ENCODE assay signal across 1 cellular context in the genomic region with DNA sequence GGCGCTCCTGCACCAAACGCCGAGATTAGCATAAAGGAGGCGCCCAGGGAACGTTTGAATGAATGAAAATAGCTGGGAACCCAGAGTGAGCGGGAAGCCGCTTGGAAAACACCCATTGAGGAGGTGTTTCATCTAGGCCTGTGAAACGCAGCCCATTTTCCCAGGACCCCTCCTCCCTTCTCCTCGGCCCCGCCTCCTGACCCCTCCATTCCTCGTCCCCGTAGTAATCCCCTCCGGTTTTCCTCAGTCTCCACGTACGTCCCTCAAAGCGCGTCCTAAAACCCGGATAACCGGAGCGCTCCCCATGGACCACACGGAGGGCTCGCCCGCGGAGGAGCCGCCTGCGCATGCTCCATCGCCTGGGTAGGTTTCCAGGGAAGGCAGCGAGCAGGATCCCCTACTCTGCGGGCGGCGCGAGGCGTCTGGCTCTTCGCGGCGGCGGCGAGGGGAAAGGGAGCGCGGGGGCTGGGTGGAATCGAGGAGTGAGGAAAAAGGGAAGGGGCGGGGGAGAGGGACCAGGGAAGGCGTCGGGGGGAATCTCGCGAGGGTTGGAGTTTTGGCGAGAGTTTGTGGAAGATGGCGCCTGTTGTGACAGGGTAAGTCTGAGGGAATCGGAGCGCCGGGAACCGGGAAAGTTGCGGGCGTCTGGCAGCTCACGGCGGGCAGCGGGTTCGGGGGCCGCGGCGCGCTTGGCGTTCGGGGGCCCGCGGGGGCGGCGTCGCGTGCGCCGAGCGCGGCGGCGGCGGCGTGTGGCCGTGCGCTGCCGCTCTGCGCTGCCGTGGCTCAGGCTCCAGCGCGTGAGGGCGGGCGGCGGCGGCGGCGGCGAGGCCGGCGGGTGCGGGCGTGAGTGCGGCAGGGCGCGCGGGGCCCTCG.
TF ChIP-seq lines count a peak whose summit lies in the region.

Gene RBPJ, plus strand, starts transcription at position 562 of the 873 bp plus-strand sequence. Its CDS starts 15 bp downstream, at position 577.

TF ChIP-seq in IMR-90, 13 proteins besides CTCF, POLR2A, EP300 and RAD21:
- TF ChIP-seq USF2 (IDR thresholded peaks at IDR 0.05; ENCODE audit: low read depth, low read length): no peak; the same call in 1 of the 2 replicates
- TF ChIP-seq MAFK (IDR thresholded peaks at IDR 0.05; ENCODE audit: low read depth, low read length): no peak
- TF ChIP-seq MXI1 (IDR thresholded peaks at IDR 0.05; ENCODE audit: borderline replicate concordance, low read depth, low read length): peak; percentile 17; the same call in 1 of the 2 replicates
- TF ChIP-seq CHD1 (IDR thresholded peaks at IDR 0.05; ENCODE audit: low read depth, low read length): no peak
- TF ChIP-seq RFX5 (IDR thresholded peaks at IDR 0.05; ENCODE audit: low read depth, low read length): no peak
- no peak for TF ChIP-seq BHLHE40 (IDR thresholded peaks at IDR 0.05; ENCODE audit: low read depth, low read length)
- no peak for TF ChIP-seq NFE2L2 (IDR thresholded peaks at IDR 0.05; ENCODE audit: low read depth, low read length)
- TF ChIP-seq MAZ (IDR thresholded peaks at IDR 0.05; ENCODE audit: borderline replicate concordance, low read depth, low read length): peak; percentile 97
- TF ChIP-seq FOS (IDR thresholded peaks at IDR 0.05; ENCODE audit: low read depth, low read length): no peak
- no peak for TF ChIP-seq ELK1 (IDR thresholded peaks at IDR 0.05; ENCODE audit: borderline replicate concordance, low read depth, low read length)
- TF ChIP-seq RCOR1 (IDR thresholded peaks at IDR 0.05; ENCODE audit: insufficient replicate concordance, low read length): peak; percentile 95
- TF ChIP-seq SMC3 (IDR thresholded peaks at IDR 0.05; ENCODE audit: low read depth, low read length): no peak; the same call in 1 of the 2 replicates
- no peak for TF ChIP-seq CEBPB (IDR thresholded peaks at IDR 0.05; ENCODE audit: low read depth, low read length)
